ENCODE assay signal across 8 cellular contexts in the genomic region with DNA sequence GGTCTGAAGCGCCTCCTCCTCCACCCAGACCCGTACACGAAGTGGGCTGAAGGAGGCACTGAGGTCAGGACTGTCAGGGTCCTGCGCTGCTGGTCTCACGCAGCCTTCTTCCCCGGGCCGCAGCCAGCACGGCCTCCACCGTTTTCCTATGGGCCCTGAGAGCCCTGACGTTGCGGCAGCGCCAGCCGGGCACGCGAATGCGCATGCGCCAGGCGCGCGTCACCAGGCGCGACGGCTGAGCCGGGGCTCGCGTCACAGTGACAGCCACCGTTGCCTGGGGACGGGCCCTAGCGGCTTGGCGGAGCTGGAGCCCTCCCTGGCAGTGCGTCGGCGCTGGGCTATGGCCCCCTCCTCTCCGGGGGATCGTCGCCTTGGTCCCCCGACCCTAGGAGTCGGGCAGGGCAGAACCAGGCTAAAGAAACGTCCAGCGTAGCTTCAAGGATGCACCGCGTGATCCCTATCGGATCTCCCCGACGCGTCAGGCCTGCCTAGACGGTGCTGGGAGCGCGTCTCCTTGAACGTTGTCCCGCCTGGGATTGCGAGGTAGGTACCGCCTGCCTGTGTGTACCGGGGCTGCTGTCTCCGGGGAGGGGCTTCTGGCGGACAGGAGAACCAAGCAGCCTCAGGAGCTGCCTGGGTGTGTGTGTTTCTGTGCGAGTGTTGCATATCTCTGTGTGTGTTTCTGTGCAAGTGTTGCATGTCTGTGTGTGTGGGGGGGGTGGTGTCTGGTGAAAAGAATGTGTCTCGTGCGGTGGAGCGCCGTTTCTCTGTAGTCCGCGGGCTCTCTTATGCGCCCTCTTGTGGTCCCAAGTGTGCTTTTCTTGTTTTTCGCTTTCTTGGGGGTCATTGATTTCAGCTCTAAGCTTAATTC. TPM values are rescaled to one million over a fixed set of nuclear protein-coding genes. Genes with fewer than 3 reads are reported as not detected.
DNase-seq lines count a peak whose midpoint lies in the region; ATAC-seq, FAIRE-seq and TF ChIP-seq lines count a peak whose summit lies in the region.

No MANE protein-coding gene starts in this region.

- no peak for FAIRE-seq in GM19239 (lab: Jason Lieb, UNC)

- no peak for ATAC-seq in omental fat pad (ENCODE audit: low FRiP score)

- DNase-seq in DMS53 treated with DMSO at 0.1 percent for 48 hours (lab: John Stamatoyannopoulos, UW; ENCODE audit: unreplicated experiment): peak; percentile 74
- peak; percentile 82 for DNase-seq in KG1 (lab: John Stamatoyannopoulos, UW)
- peak; percentile 67 for DNase-seq in activated T-cell treated with anti-CD3 and anti-CD28 coated beads for 48 hours (ENCODE audit: low read depth)
- DNase-seq in cardiac septum (ENCODE audit: low spot score): peak; percentile 86
- peak; percentile 8 to 34 for DNase-seq in stimulated activated CD4-positive, alpha-beta T cell treated with anti-CD3 and anti-CD28 coated beads, Interleukin-1b, Interleukin-23, amount 100 ng/mL, for 4 hours (ENCODE audit: low read depth in 2 of 2)
- DNase-seq in omental fat pad (ENCODE audit: low spot score): no peak
- DNase-seq in GM19239 (ENCODE audit: insufficient read length, low spot score): no peak
- no peak for DNase-seq in H4 (ENCODE audit: low spot score)

- intact Hi-C loops in cardiac septum (cut with DNase I): loop anchor here (5.0 kb wide), 1 partner anchor 41 kb away; a partner anchor contains a TSS

- TF ChIP-seq CTCF in omental fat pad (IDR thresholded peaks at IDR 0.05): no peak

RNA-seq across cellular contexts. Expression of a gene that starts 43.2 kb away (rescaled TPM):
- 4.4 TPM for total RNA-seq in cardiac septum
- total RNA-seq in omental fat pad: 1 to 10 TPM; 2.3 to 7.3 (median 4.9) TPM
- total RNA-seq in H4 (2014; rRNA removed; shearing (Covaris generic)): 2.9 and 4.2 TPM in 2 replicates

RNA-seq across cellular contexts. Expression of a gene that starts 43.3 kb away (rescaled TPM):
- 4.5 TPM for total RNA-seq in cardiac septum
- total RNA-seq in omental fat pad: 1 to 10 TPM; 1.2 to 2.2 (median 1.5) TPM
- 0.46 TPM in 1 of 2 replicates, not detected in the other for total RNA-seq in H4 (2014; rRNA removed; shearing (Covaris generic))

RNA-seq across cellular contexts. Expression of a gene that starts 44.6 kb away (rescaled TPM):
- total RNA-seq in cardiac septum (8.3 TPM), omental fat pad (1 to 10 TPM; 1.2 to 3.5 (median 1.3) TPM)
- 2.6 and 3.3 TPM in 2 replicates for total RNA-seq in H4 (2014; rRNA removed; shearing (Covaris generic))

Comparison
In these comparisons a context has a peak if more than half of its experiments do, and no peak if none do; other contexts are left out.
1. DNase-seq: peak in DMS53 treated with DMSO at 0.1 percent for 48 hours (single experiment), KG1 (single experiment), activated T-cell treated with anti-CD3 and anti-CD28 coated beads for 48 hours (single experiment), cardiac septum (single experiment) and stimulated activated CD4-positive, alpha-beta T cell treated with anti-CD3 and anti-CD28 coated beads, Interleukin-1b, Interleukin-23, amount 100 ng/mL, for 4 hours (2 of 2); none in omental fat pad (single experiment), GM19239 (single experiment) and H4 (single experiment).